Comparison of ENCODE assay signal across 8 cellular contexts in the genomic region with DNA sequence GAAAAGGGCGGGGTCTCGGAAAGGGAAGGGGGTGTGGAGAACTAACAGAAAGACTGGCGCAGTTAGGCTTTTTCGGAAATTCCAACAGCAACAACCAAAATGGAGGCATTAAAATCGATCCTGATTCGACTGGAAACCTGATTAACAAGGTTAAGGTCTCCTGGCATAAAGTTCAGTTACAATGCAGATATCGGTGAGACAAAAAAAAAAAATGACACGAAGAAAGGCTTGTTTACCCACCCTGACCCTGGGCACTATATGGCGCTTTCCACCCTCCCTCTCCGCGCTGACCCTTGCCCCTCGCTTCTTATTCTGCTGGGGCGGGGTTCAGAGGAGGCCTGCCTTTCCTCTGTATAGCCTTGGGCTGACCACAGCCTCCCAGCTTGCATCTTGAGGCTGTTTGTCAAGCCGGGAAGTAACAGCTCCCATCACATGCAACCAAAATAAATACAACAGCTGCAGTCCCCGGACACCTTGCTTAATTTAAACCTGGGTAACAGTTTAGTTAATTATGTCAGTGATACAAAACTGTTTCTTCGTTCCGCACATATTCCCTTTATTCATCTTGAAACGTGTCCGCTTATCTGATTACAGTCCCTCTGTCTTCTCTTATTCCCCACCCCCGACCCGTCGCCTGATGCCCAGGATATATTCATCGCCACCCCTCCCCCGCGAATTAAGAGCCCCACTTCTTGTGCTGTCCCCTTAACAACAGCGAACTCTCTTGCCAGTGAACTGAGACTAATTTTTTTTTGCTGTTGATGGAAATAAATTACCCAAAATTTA. TPM values are rescaled to one million over a fixed set of nuclear protein-coding genes. Genes with fewer than 3 reads are reported as not detected.
DNase-seq lines count a peak whose midpoint lies in the region; ATAC-seq and TF ChIP-seq lines count a peak whose summit lies in the region.

No MANE protein-coding gene starts in this region.

- peak; percentile 22 for ATAC-seq in HG02642 (IDR thresholded peaks at IDR 0.05; ENCODE audit: poor library complexity, unreplicated experiment)
- peak; percentile 53 to 72 (median 60) for ATAC-seq in right lobe of liver

- H3K4me3 ChIP-seq in GM12875 (ENCODE audit: low read depth, low read length), result peak overlapping the region; percentile 81
- H3K4me3 ChIP-seq in ectodermal cell (ENCODE audit: insufficient read depth, low read depth, low read length), result peak overlapping the region; percentile 42
- peak overlapping the region; percentile 49 to 89 (median 85) for H3K4me3 ChIP-seq in right lobe of liver

- H3K27me3 ChIP-seq in ectodermal cell (ENCODE audit: control insufficient read depth, insufficient read depth, low read length, poor library complexity, severe bottlenecking) (no peaks in the 10 kb centered on the region), right lobe of liver (no peaks in the 10 kb centered on the region)

- TF ChIP-seq CTCF in GM12875 (IDR thresholded peaks at IDR 0.05; ENCODE audit: borderline replicate concordance, insufficient read depth, low read depth, low read length) (no peak), right lobe of liver (IDR thresholded peaks at IDR 0.05) (no peak)

- H3K36me3 ChIP-seq in ectodermal cell (ENCODE audit: control insufficient read depth, insufficient read depth, low read length) (no peaks in the 10 kb centered on the region), right lobe of liver (no peaks in the 10 kb centered on the region)

- peaks cover 20% of the 10 kb centered on the region for H3K36me3 Mint-ChIP-seq in activated CD4-positive, alpha-beta T cell treated with anti-CD3 and anti-CD28 coated beads, Interleukin-2, amount 10 ng/mL, durations not matched to agents 7 days and 5 days (ENCODE audit: low read depth)

- intact Hi-C loops in right lobe of liver (cut with DNase I), result no loop called here

- H3K4me1 ChIP-seq in ectodermal cell (ENCODE audit: control insufficient read depth, insufficient read depth, low read length) (peaks cover 21% of the 10 kb centered on the region), right lobe of liver (peaks cover 0 to 52% (median 3%) of the 10 kb centered on the region in 4 donors)

- peak overlapping the region; percentile 100 for H3K27ac Mint-ChIP-seq in activated CD4-positive, alpha-beta T cell treated with anti-CD3 and anti-CD28 coated beads, Interleukin-2, amount 10 ng/mL, durations not matched to agents 7 days and 5 days

- H3K27ac ChIP-seq in ectodermal cell (ENCODE audit: insufficient read depth, low read depth, low read length, poor library complexity, severe bottlenecking), result peak overlapping the region; percentile 93
- H3K27ac ChIP-seq in right lobe of liver, result peak overlapping the region; percentile 96 to 98 (median 97)

- POLR2A ChIA-PET in activated CD4-positive, alpha-beta T cell treated with anti-CD3 and anti-CD28 coated beads, Interleukin-2, amount 10 ng/mL, durations not matched to agents 7 days and 5 days (lab: Charles Lee), result no interaction called here

- 2% methylated on average over 25 to 26 of the region's 26 CpGs for WGBS in ectodermal cell, 2 experiments
- WGBS in right lobe of liver (ENCODE audit: insufficient coverage, low coverage, low lambda C conversion rate, missing lambda C conversion rate), result 2% methylated on average over 26 of the region's 26 CpGs

- H3K27me3 Mint-ChIP-seq in activated CD4-positive, alpha-beta T cell treated with anti-CD3 and anti-CD28 coated beads, Interleukin-2, amount 10 ng/mL, durations not matched to agents 7 days and 5 days, result no peaks in the 10 kb centered on the region

- DNase-seq in NCI-H2227 treated with DMSO at 0.1 percent for 48 hours (lab: John Stamatoyannopoulos, UW) (peak; percentile 62), right lobe of liver (peak; percentile 81 to 88 (median 81))
- peak; percentile 41 for DNase-seq in activated CD4-positive, alpha-beta T cell treated with anti-CD3 and anti-CD28 coated beads, Interleukin-2, amount 10 ng/mL, durations not matched to agents 7 days and 5 days
- DNase-seq in stimulated activated CD8-positive, alpha-beta memory T cell treated with anti-CD3 and anti-CD28 coated beads, Interleukin-12 subunit alpha, Interleukin-12 subunit beta, amount 100 ng/mL, for 1 hour (ENCODE audit: low read depth), result peak; percentile 15
- no peak for DNase-seq in central memory CD4-positive, alpha-beta T cell

- H3K4me3 Mint-ChIP-seq in activated CD4-positive, alpha-beta T cell treated with anti-CD3 and anti-CD28 coated beads, Interleukin-2, amount 10 ng/mL, durations not matched to agents 7 days and 5 days, result peak overlapping the region; percentile 92

- peaks cover 11% of the 10 kb centered on the region for H3K9me3 Mint-ChIP-seq in activated CD4-positive, alpha-beta T cell treated with anti-CD3 and anti-CD28 coated beads, Interleukin-2, amount 10 ng/mL, durations not matched to agents 7 days and 5 days

- H3K9me3 ChIP-seq in ectodermal cell (ENCODE audit: control insufficient read depth, low read length) (no peaks in the 10 kb centered on the region), right lobe of liver (no peaks in the 10 kb centered on the region)

- peaks cover 29% of the 10 kb centered on the region for H3K4me1 Mint-ChIP-seq in activated CD4-positive, alpha-beta T cell treated with anti-CD3 and anti-CD28 coated beads, Interleukin-2, amount 10 ng/mL, durations not matched to agents 7 days and 5 days

- CTCF ChIA-PET in activated CD4-positive, alpha-beta T cell treated with anti-CD3 and anti-CD28 coated beads, Interleukin-2, amount 10 ng/mL, durations not matched to agents 7 days and 5 days (lab: Charles Lee), result interaction anchor here (0.6 kb wide), 1 partner anchor 479 kb away, joined by 4 read pairs; no protein-coding TSS in a partner anchor

- TF ChIP-seq POLR2A in right lobe of liver (IDR thresholded peaks at IDR 0.05), result peak; percentile 37

RNA-seq across cellular contexts. Expression of gene PJA2, which starts 0.8 kb away (rescaled TPM):
- 10 to 100 TPM; 51.7 to 58.7 TPM for total RNA-seq in activated CD4-positive, alpha-beta T cell treated with anti-CD3 and anti-CD28 coated beads, Interleukin-2, amount 10 ng/mL, durations not matched to agents 7 days and 5 days
- polyA plus RNA-seq in ectodermal cell (2013, experiment 1 of 4), result 60.8 TPM
- 62.7 TPM for polyA plus RNA-seq in ectodermal cell (2013, experiment 2 of 4)
- 55.4 TPM for polyA plus RNA-seq in ectodermal cell (2013, experiment 3 of 4)
- 63.3 TPM for polyA plus RNA-seq in ectodermal cell (2013, experiment 4 of 4)
- 10 to 100 TPM; 34.2 to 47.3 (median 40.8) TPM for total RNA-seq in right lobe of liver
